Comparison of ENCODE assay signal across 9 cellular contexts in genomic region chr16:83952587-83952939, GRCh38. TPM values are rescaled to one million over a fixed set of nuclear protein-coding genes. Genes with fewer than 3 reads are reported as not detected.
A peak's percentile ranks its signal among the peaks of the same experiment; 100 is the strongest.
DNase-seq lines count a peak whose midpoint lies in the region; ATAC-seq and TF ChIP-seq lines count a peak whose summit lies in the region.
"Had no signal": no experiment of that assay in that cellular context is flagged by ENCODE, and none has a peak within 500 bp of the region (broad histone marks: within the 10 kb centered on the region; RNA-seq: fewer than 3 reads in every experiment).

No MANE protein-coding gene starts in this region.

- H3K4me1 Mint-ChIP-seq in GM23338 = peaks cover 9% of the 10 kb centered on the region

- intact Hi-C loops in A673 (cut with micrococcal nuclease; ENCODE audit: unreplicated experiment) = loop anchor here (5.0 kb wide), 1 partner anchor 125 kb away; no protein-coding TSS in a partner anchor

- H3K79me2 ChIP-seq in GM23338 (replicated peaks; ENCODE audit: insufficient read depth) = no peaks in the 10 kb centered on the region

- H3K4me2 ChIP-seq in GM23338 = no peak overlapping the region

- H3K36me3 ChIP-seq in A673 (ENCODE audit: insufficient read depth, low read length, poor library complexity, severe bottlenecking) = no peaks in the 10 kb centered on the region
- H3K36me3 ChIP-seq in HUES48 (ENCODE audit: control insufficient read depth, insufficient read depth, low read length) = no peaks in the 10 kb centered on the region
- no peaks in the 10 kb centered on the region for H3K36me3 ChIP-seq in brain microvascular endothelial cell (replicated peaks)
- H3K36me3 ChIP-seq in mucosa of rectum (ENCODE audit: control insufficient read depth in 2 of 2, insufficient read depth in 2 of 2, low read length in 2 of 2) = no peaks in the 10 kb centered on the region
- H3K36me3 ChIP-seq in GM23338 (ENCODE audit: insufficient read depth) = no peaks in the 10 kb centered on the region

- ATAC-seq in GM18505 (IDR thresholded peaks at IDR 0.05; ENCODE audit: unreplicated experiment) (no peak), GM23338 (no peak)
- ATAC-seq: WTC11 had no signal

- H3K27me3 ChIP-seq in A673 (replicated peaks; ENCODE audit: insufficient read depth, low read depth, low read length, poor library complexity) (no peaks in the 10 kb centered on the region), HUES48 (ENCODE audit: control insufficient read depth, insufficient read depth, low read length) (no peaks in the 10 kb centered on the region), brain microvascular endothelial cell (replicated peaks) (no peaks in the 10 kb centered on the region), mucosa of rectum (ENCODE audit: control insufficient read depth in 2 of 2, insufficient read depth in 2 of 2, low read length in 2 of 2) (no peaks in the 10 kb centered on the region), GM23338 (ENCODE audit: insufficient read depth) (no peaks in the 10 kb centered on the region)

- in situ Hi-C loops in brain microvascular endothelial cell (cut with HindIII; ENCODE audit: low pct_ligation_motif_present, low sequenced_read_pairs) = no loop called here

- no peak overlapping the region for H2AFZ ChIP-seq in GM23338

- H3K4me1 ChIP-seq in A673 (ENCODE audit: insufficient read depth, low read length, poor library complexity, severe bottlenecking) = peaks cover 22% of the 10 kb centered on the region
- H3K4me1 ChIP-seq in HUES48 (ENCODE audit: control insufficient read depth, insufficient read depth, low read length) = peaks cover 9% of the 10 kb centered on the region
- H3K4me1 ChIP-seq in mucosa of rectum (ENCODE audit: control insufficient read depth in 2 of 2, insufficient read depth in 2 of 2, low read length in 2 of 2) = peaks cover 23 to 27% of the 10 kb centered on the region in 2 donors
- no peaks in the 10 kb centered on the region for H3K4me1 ChIP-seq in GM23338 (ENCODE audit: insufficient read depth)

- TF ChIP-seq CTCF in A673 (conservative IDR thresholded peaks at IDR 0.05; ENCODE audit: low read depth, low read length) (no peak), brain microvascular endothelial cell (IDR thresholded peaks at IDR 0.05; ENCODE audit: low read depth, low read length, missing control alignments) (no peak), GM23338 (conservative IDR thresholded peaks at IDR 0.05; ENCODE audit: low read depth in 2 of 2) (no peak), GM20000 (IDR thresholded peaks at IDR 0.05; ENCODE audit: extremely low read depth, missing control alignments) (no peak)

- CTCF ChIA-PET in A673 (lab: Charles Lee) = no interaction called here

- H4K20me1 ChIP-seq in GM23338 (replicated peaks; ENCODE audit: insufficient read depth) = no peaks in the 10 kb centered on the region

- H3K9me3 Mint-ChIP-seq in GM23338 = peaks cover 17% of the 10 kb centered on the region

- no peak overlapping the region for H3K4me3 Mint-ChIP-seq in GM23338

- peaks cover 9% of the 10 kb centered on the region; the same call in 2 of the 3 replicates for H3K36me3 Mint-ChIP-seq in GM23338 (ENCODE audit: low read depth)
- H3K36me3 Mint-ChIP-seq: WTC11 had no signal

- POLR2A ChIA-PET in A673 (lab: Charles Lee; ENCODE audit: low non-redundant PET) = no interaction called here

- H3K9ac ChIP-seq in HUES48 (ENCODE audit: low read depth, low read length) (no peak overlapping the region), mucosa of rectum (ENCODE audit: low read depth in 1 of 2, low read length in 2 of 2) (peak overlapping the region in 1 of 2 donors; percentile 96)

- no peak for TF ChIP-seq POLR2A in GM18505 (IDR thresholded peaks at IDR 0.05; ENCODE audit: borderline replicate concordance, extremely low read depth, insufficient read depth, insufficient read length)

- H3K27ac ChIP-seq in A673 (ENCODE audit: low read depth, low read length, poor library complexity, severe bottlenecking) (peak overlapping the region; percentile 22), HUES48 (ENCODE audit: low read depth, low read length) (no peak overlapping the region), brain microvascular endothelial cell (peak overlapping the region; percentile 69), mucosa of rectum (ENCODE audit: low read depth in 2 of 2, low read length in 2 of 2) (peak overlapping the region in 1 of 2 donors; percentile 97), GM23338 (ENCODE audit: low read depth) (no peak overlapping the region)

- no peaks in the 10 kb centered on the region for H3K9me2 ChIP-seq in GM23338 (ENCODE audit: insufficient read depth)

- H3K9me3 ChIP-seq in A673 (ENCODE audit: low read depth, low read length, poor library complexity, severe bottlenecking) (no peaks in the 10 kb centered on the region), HUES48 (ENCODE audit: control insufficient read depth, insufficient read depth, low read length) (no peaks in the 10 kb centered on the region), mucosa of rectum (ENCODE audit: control insufficient read depth in 2 of 2, low read length in 2 of 2) (no peaks in the 10 kb centered on the region)

- peaks cover 11% of the 10 kb centered on the region for H3K27me3 Mint-ChIP-seq in GM23338 (ENCODE audit: insufficient read depth, low read depth, poor library complexity)

- H3K27ac Mint-ChIP-seq in GM23338 = no peak overlapping the region
- H3K27ac Mint-ChIP-seq: WTC11 had no signal

- peaks cover 13% of the 10 kb centered on the region; the same call in 1 of the 2 replicates for H3F3A ChIP-seq in GM23338 (replicated peaks; ENCODE audit: low read depth)

- BruUV-seq in A673 (replicated peaks; lab: Mats Ljungman, UMichigan) = no TSS peak

- DNase-seq in A673 (ENCODE audit: low spot score) (no peak), brain microvascular endothelial cell (no peak), cerebellar nuclear complex (lab: John Stamatoyannopoulos, UW) (no peak), GM23338 (ENCODE audit: low spot score) (no peak), GM20000 (ENCODE audit: low spot score) (no peak)

- H3K4me3 ChIP-seq in A673 (ENCODE audit: low read depth, low read length, poor library complexity, severe bottlenecking) (peak overlapping the region; percentile 40), HUES48 (ENCODE audit: low read depth, low read length) (peak overlapping the region; percentile 57; the same call in 1 of the 2 replicates), brain microvascular endothelial cell (ENCODE audit: low read depth, low read length) (peak overlapping the region; percentile 15), mucosa of rectum (ENCODE audit: low read length in 2 of 2) (peak overlapping the region; percentile 77 to 92), GM23338 (no peak overlapping the region)

TF ChIP-seq in GM23338, 12 proteins besides CTCF, POLR2A, EP300 and RAD21 (continues in another document):
- TF ChIP-seq ETS1 (IDR thresholded peaks at IDR 0.05) = no peak
- no peak for TF ChIP-seq JUNB (IDR thresholded peaks at IDR 0.05; ENCODE audit: unreplicated experiment)

RNA-seq across cellular contexts. Expression of gene OSGIN1, which starts 0.5 kb away (rescaled TPM):
- total RNA-seq in A673 (2021) = 1.2 and 2.4 TPM in 2 replicates
- 0.89 and 1.6 TPM in 2 replicates for total RNA-seq in GM23338 (2014; rRNA removed; shearing (Covaris generic))
- polyA plus RNA-seq in GM23338 (2016; fragmentation: Nextera tagmentation; extraction: Ambion mirVana) = 0.32 and 0.94 TPM in 2 replicates

RNA-seq across cellular contexts. Expression of gene NECAB2, which starts 15.5 kb away (rescaled TPM):
- total RNA-seq in A673 (2021) = 0.76 and 0.80 TPM in 2 replicates
- total RNA-seq in GM23338 (2014; rRNA removed; shearing (Covaris generic)) = 1.4 and 1.6 TPM in 2 replicates
- polyA plus RNA-seq in GM23338 (2016; fragmentation: Nextera tagmentation; extraction: Ambion mirVana) = 4.5 and 5.1 TPM in 2 replicates

RNA-seq across cellular contexts. Expression of gene MLYCD, which starts 53.6 kb away (rescaled TPM):
- 2.0 and 2.5 TPM in 2 replicates for total RNA-seq in A673 (2021)
- 6.5 and 7.2 TPM in 2 replicates for total RNA-seq in GM23338 (2014; rRNA removed; shearing (Covaris generic))
- 2.3 and 3.2 TPM in 2 replicates for polyA plus RNA-seq in GM23338 (2016; fragmentation: Nextera tagmentation; extraction: Ambion mirVana)

Comparison
In these comparisons a context has a peak if more than half of its experiments do, and no peak if none do; other contexts are left out.
1. H3K27ac ChIP-seq: peak in A673 (single experiment) and brain microvascular endothelial cell (single experiment); none in HUES48 (single experiment) and GM23338 (single experiment).